19 cellular contexts compared by ENCODE assay signal in the genomic region with DNA sequence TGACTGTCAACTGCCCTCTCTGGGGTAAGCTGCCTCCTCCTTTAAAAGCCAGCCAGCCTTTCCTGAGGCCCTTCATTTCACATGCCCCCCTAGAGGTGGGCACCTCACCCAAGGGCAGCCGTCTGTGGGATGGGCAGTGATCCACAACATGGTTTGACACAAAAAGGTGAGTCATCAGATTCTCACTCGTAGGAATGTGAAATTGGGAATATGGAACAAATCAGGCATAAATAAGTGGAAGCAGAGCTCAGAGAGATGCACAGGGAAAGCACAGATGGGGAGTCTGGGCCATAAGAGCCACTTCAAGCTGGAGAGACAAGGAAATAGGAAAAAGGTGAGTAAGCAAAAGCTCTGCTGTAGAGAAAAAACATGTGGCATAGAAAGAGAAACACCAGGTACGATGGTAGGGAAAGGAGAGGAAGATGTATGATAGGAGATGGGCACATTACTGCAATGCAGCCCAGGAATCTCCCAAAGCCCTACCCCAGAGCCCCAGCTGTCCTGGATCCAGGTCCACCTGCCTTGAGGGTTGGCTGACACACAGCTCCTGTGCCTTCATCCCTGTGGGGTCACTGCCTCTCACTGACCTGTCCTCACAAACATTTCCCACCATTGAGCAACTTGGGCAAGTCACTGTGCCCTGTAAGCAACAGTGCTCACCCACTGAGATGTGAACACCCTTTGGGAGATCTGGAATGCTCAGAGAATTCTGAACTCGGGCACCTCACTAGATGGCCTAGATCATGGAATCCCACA.
A peak's percentile ranks its signal among the peaks of the same experiment; 100 is the strongest.
DNase-seq lines count a peak whose midpoint lies in the region; ATAC-seq lines count a peak whose summit lies in the region.
"Had no signal": no experiment of that assay in that cellular context is flagged by ENCODE, and none has a peak within 500 bp of the region (broad histone marks: within the 10 kb centered on the region; RNA-seq: fewer than 3 reads in every experiment).

No MANE protein-coding gene starts in this region.

- no peaks in the 10 kb centered on the region for H3K79me2 ChIP-seq in GM23248 (ENCODE audit: insufficient read depth)

- H3K27me3 ChIP-seq in GM23248 (replicated peaks; ENCODE audit: insufficient read depth) = no peaks in the 10 kb centered on the region
- H3K27me3 ChIP-seq: body of pancreas, spleen had no signal

- no peak overlapping the region for H3K4me2 ChIP-seq in GM23248 (ENCODE audit: unreplicated experiment)

- no peak overlapping the region for H3K27ac ChIP-seq in GM23248
- H3K27ac ChIP-seq: body of pancreas, spleen had no signal

- no peak overlapping the region for H2AFZ ChIP-seq in GM23248

- no peak overlapping the region for H3K4me3 ChIP-seq in GM23248
- H3K4me3 ChIP-seq: body of pancreas, spleen had no signal

- H3K36me3 ChIP-seq in GM23248 (ENCODE audit: low read depth) = no peaks in the 10 kb centered on the region
- H3K36me3 ChIP-seq: spleen had no signal

- H3K9me2 ChIP-seq in GM23248 (ENCODE audit: insufficient read depth) = no peaks in the 10 kb centered on the region

- H4K20me1 ChIP-seq in GM23248 (ENCODE audit: insufficient read depth) = no peaks in the 10 kb centered on the region

- H3K4me1 ChIP-seq in GM23248 (ENCODE audit: insufficient read depth) = peaks cover 3% of the 10 kb centered on the region
- H3K4me1 ChIP-seq: body of pancreas, spleen had no signal

- H3K9me3 ChIP-seq in GM23248 (ENCODE audit: low read depth) = no peaks in the 10 kb centered on the region
- H3K9me3 ChIP-seq: body of pancreas, spleen had no signal

- DNase-seq in Ammon's horn (ENCODE audit: low spot score) (peak; percentile 8), GM23248 (peak; percentile 15), RPMI7951 (ENCODE audit: low read depth) (peak; percentile 75), glomerular visceral epithelial cell (ENCODE audit: extremely low spot score) (peak; percentile 90), activated T-cell treated with anti-CD3 and anti-CD28 coated beads for 4 hours (no peak)
- DNase-seq in stimulated activated naive CD4-positive, alpha-beta T cell (lab: John Stamatoyannopoulos, UW) = no peak
- DNase-seq: activated CD4-positive, alpha-beta T cell treated with anti-CD3 and anti-CD28 coated beads for 48 hours; activated CD8-positive, alpha-beta memory T cell treated with anti-CD3 and anti-CD28 coated beads, Interleukin-2, amount 10 ng/mL, durations not matched to agents 7 days and 5 days; body of pancreas; cortex of kidney; GOT3; KG1; NCI-H1930; nucleus accumbens; spleen; stimulated activated CD4-positive, alpha-beta T cell treated with anti-CD3 and anti-CD28 coated beads, Interleukin-4, amount 100 ng/mL, for 4 hours; trophoblast cell had no signal

- ATAC-seq in HG02642 (IDR thresholded peaks at IDR 0.05; ENCODE audit: poor library complexity, unreplicated experiment) = no peak
- ATAC-seq in GM21447 (IDR thresholded peaks at IDR 0.05; ENCODE audit: unreplicated experiment) = no peak
- ATAC-seq: activated CD8-positive, alpha-beta memory T cell treated with anti-CD3 and anti-CD28 coated beads, Interleukin-2, amount 10 ng/mL, durations not matched to agents 7 days and 5 days; body of pancreas had no signal

- no peak overlapping the region for H3K9ac ChIP-seq in GM23248

- in situ Hi-C loops in GM23248 (cut with MboI) = no loop called here

- peaks cover 5% of the 10 kb centered on the region for H3F3A ChIP-seq in GM23248 (ENCODE audit: insufficient read depth)

- 50 to 51% methylated on average over 4 of the region's 4 CpGs for WGBS in GM23248 (ENCODE audit: low coverage in 1 of 2, low lambda C conversion rate in 2 of 2, missing lambda C conversion rate in 2 of 2), 2 experiments

Comparison
In these comparisons a context has a peak if more than half of its experiments do, and no peak if none do; other contexts are left out.
1. DNase-seq: peak in Ammon's horn (single experiment), GM23248 (single experiment), RPMI7951 (single experiment) and glomerular visceral epithelial cell (single experiment); none in stimulated activated naive CD4-positive, alpha-beta T cell (0 of 6) and activated T-cell treated with anti-CD3 and anti-CD28 coated beads for 4 hours (single experiment).